Comparison of ENCODE assay signal across 18 cellular contexts in the genomic region with DNA sequence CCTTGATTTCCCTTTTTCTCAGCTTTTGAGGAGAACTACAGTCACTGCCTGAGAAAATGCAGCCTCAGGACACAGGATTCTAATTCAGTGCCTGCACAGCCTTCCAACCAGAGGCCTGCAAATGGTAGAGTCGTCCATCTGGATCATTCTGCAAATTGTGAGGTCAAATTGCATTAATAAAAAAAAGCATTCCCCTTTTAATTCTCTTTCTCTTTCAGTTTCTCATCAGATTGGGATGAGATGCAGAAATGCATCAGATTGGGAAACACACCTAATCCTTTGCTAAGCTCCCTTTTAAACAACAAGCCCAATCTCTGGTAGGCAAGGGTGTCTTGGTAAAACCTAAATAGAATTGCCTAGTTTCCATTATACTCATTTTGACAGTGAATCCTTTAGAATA.
DNase-seq lines count a peak whose midpoint lies in the region; ATAC-seq and TF ChIP-seq lines count a peak whose summit lies in the region.
"Had no signal": no experiment of that assay in that cellular context is flagged by ENCODE, and none has a peak within 500 bp of the region (broad histone marks: within the 10 kb centered on the region; RNA-seq: fewer than 3 reads in every experiment).

No MANE protein-coding gene starts in this region.

- H3K27me3 ChIP-seq in heart left ventricle = peaks cover 0 to 3% (median 0%) of the 10 kb centered on the region in 9 donors
- H3K27me3 ChIP-seq in right cardiac atrium (ENCODE audit: control insufficient read depth, insufficient read depth) = no peaks in the 10 kb centered on the region
- no peaks in the 10 kb centered on the region for H3K27me3 ChIP-seq in esophagus squamous epithelium
- H3K27me3 ChIP-seq in neural progenitor cell = no peaks in the 10 kb centered on the region
- H3K27me3 ChIP-seq in neuronal stem cell (ENCODE audit: control insufficient read depth in 3 of 3, insufficient read depth in 3 of 3, low read depth in 1 of 3, low read length in 3 of 3) = peaks cover 0 to 91% (median 0%) of the 10 kb centered on the region in 3 experiments
- H3K27me3 ChIP-seq: BLaER1 had no signal

- DNase-seq in heart left ventricle (no peak), right cardiac atrium (no peak), esophagus squamous epithelium (lab: John Stamatoyannopoulos, UW) (no peak), neural progenitor cell (ENCODE audit: low spot score) (no peak), neuronal stem cell (ENCODE audit: low spot score) (no peak), head of caudate nucleus (no peak)
- DNase-seq: 8988T; activated CD4-positive, alpha-beta T cell treated with anti-CD3 and anti-CD28 coated beads for 48 hours; activated CD8-positive, alpha-beta memory T cell treated with anti-CD3 and anti-CD28 coated beads, Interleukin-2, amount 50 U/mL, for 48 hours; activated gamma-delta T cell treated with Interleukin-2 at 50 U/mL for 16 hours; NCI-H82; stimulated activated CD4-positive, alpha-beta T cell treated with anti-CD3 and anti-CD28 coated beads, Interleukin-4, amount 100 ng/mL, for 24 hours had no signal

- no peak overlapping the region for H3K14ac ChIP-seq in neuronal stem cell (ENCODE audit: low read length)

- H3K23ac ChIP-seq in neuronal stem cell (ENCODE audit: low read depth, low read length, poor library complexity) = no peak overlapping the region

- peak overlapping the region; percentile 83 for H3K27ac Mint-ChIP-seq in neural progenitor cell

- H2AFZ ChIP-seq in neural progenitor cell (replicated peaks) (peak overlapping the region; percentile 35), neuronal stem cell (ENCODE audit: low read length) (no peak overlapping the region)

- no peak overlapping the region for H4K8ac ChIP-seq in neuronal stem cell (ENCODE audit: low read depth, low read length)

- H3K4me2 ChIP-seq in neural progenitor cell (peak overlapping the region; percentile 24), neuronal stem cell (ENCODE audit: insufficient read depth, low read length, poor library complexity, severe bottlenecking) (no peak overlapping the region)
- H3K4me2 ChIP-seq: BLaER1 had no signal

- no peaks in the 10 kb centered on the region for H3K9me3 Mint-ChIP-seq in neural progenitor cell
- H3K9me3 Mint-ChIP-seq: endodermal cell had no signal

- H4K20me1 ChIP-seq in neural progenitor cell (ENCODE audit: low read depth) = no peaks in the 10 kb centered on the region
- H4K20me1 ChIP-seq: BLaER1 had no signal

- no peak overlapping the region for H2BK5ac ChIP-seq in neuronal stem cell (ENCODE audit: low read length)

- H3K4me3 Mint-ChIP-seq in neural progenitor cell = no peak overlapping the region
- H3K4me3 Mint-ChIP-seq: endodermal cell had no signal

- peaks cover 59% of the 10 kb centered on the region for H3K4me1 Mint-ChIP-seq in neural progenitor cell

- no peak overlapping the region for H2BK120ac ChIP-seq in neuronal stem cell (ENCODE audit: low read depth, low read length)

- no peak for ATAC-seq in heart left ventricle
- ATAC-seq in right cardiac atrium = no peak
- no peak for ATAC-seq in GM18907 (IDR thresholded peaks at IDR 0.05; ENCODE audit: unreplicated experiment)
- no peak for ATAC-seq in GM21390 (IDR thresholded peaks at IDR 0.05; ENCODE audit: unreplicated experiment)
- ATAC-seq: Panc1 had no signal

- H3K36me3 ChIP-seq in heart left ventricle (no peaks in the 10 kb centered on the region), esophagus squamous epithelium (no peaks in the 10 kb centered on the region), neural progenitor cell (no peaks in the 10 kb centered on the region), neuronal stem cell (replicated peaks in 1 of 2; ENCODE audit: control insufficient read depth in 2 of 2, insufficient read depth in 2 of 2, low read length in 2 of 2) (no peaks in the 10 kb centered on the region)
- H3K36me3 ChIP-seq: BLaER1 had no signal

- H3K4me1 ChIP-seq in heart left ventricle = peaks cover 0 to 30% (median 20%) of the 10 kb centered on the region in 12 donors
- peaks cover 8% of the 10 kb centered on the region for H3K4me1 ChIP-seq in right cardiac atrium (ENCODE audit: control insufficient read depth, insufficient read depth, low read length)
- H3K4me1 ChIP-seq in esophagus squamous epithelium = peaks cover 10 to 28% (median 19%) of the 10 kb centered on the region in 3 donors
- H3K4me1 ChIP-seq in neural progenitor cell = peaks cover 56% of the 10 kb centered on the region
- peaks cover 11 to 35% of the 10 kb centered on the region in 2 donors for H3K4me1 ChIP-seq in neuronal stem cell (ENCODE audit: control insufficient read depth in 2 of 2, insufficient read depth in 1 of 2, low read depth in 1 of 2, low read length in 2 of 2)
- H3K4me1 ChIP-seq: BLaER1, foreskin keratinocyte had no signal

- H3K79me2 ChIP-seq in neural progenitor cell (ENCODE audit: low read depth) = no peaks in the 10 kb centered on the region

- H2AK5ac ChIP-seq in neuronal stem cell (ENCODE audit: low read depth, low read length) = no peak overlapping the region

- H3K27ac ChIP-seq in heart left ventricle (peak overlapping the region in 7 of 12 donors; percentile 11 to 68 (median 48)), right cardiac atrium (ENCODE audit: low read length) (no peak overlapping the region), esophagus squamous epithelium (peak overlapping the region in 3 of 4 donors; percentile 43 to 68 (median 56)), neural progenitor cell (peak overlapping the region; percentile 69), neuronal stem cell (replicated peaks; ENCODE audit: low read length) (no peak overlapping the region)
- H3K27ac ChIP-seq: BLaER1, foreskin keratinocyte had no signal

- H3K79me1 ChIP-seq in neuronal stem cell (ENCODE audit: low read depth, low read length) = no peaks in the 10 kb centered on the region

- TF ChIP-seq CTCF in heart left ventricle (IDR thresholded peaks at IDR 0.05) = no peak
- no peak for TF ChIP-seq CTCF in esophagus squamous epithelium (IDR thresholded peaks at IDR 0.05)
- TF ChIP-seq CTCF in neural progenitor cell (IDR thresholded peaks at IDR 0.05) = no peak

- no peak overlapping the region for H2BK15ac ChIP-seq in neuronal stem cell (ENCODE audit: low read length)

- TF ChIP-seq POLR2A in heart left ventricle (IDR thresholded peaks at IDR 0.05) (no peak), esophagus squamous epithelium (IDR thresholded peaks at IDR 0.05) (no peak)

- H3K9me3 ChIP-seq in heart left ventricle (no peaks in the 10 kb centered on the region), right cardiac atrium (ENCODE audit: control insufficient read depth, low read length) (no peaks in the 10 kb centered on the region), esophagus squamous epithelium (no peaks in the 10 kb centered on the region), neural progenitor cell (ENCODE audit: low read depth) (no peaks in the 10 kb centered on the region), neuronal stem cell (replicated peaks in 1 of 2; ENCODE audit: control insufficient read depth in 2 of 2, insufficient read depth in 1 of 2, low read depth in 1 of 2, low read length in 2 of 2) (peaks cover 0 to 5% of the 10 kb centered on the region in 2 donors)
- H3K9me3 ChIP-seq: BLaER1 had no signal

- H4K91ac ChIP-seq in neuronal stem cell (ENCODE audit: low read depth, low read length, poor library complexity) = no peak overlapping the region

- no peak overlapping the region for H3K18ac ChIP-seq in neuronal stem cell (ENCODE audit: low read length)

- H3K36me3 Mint-ChIP-seq in neural progenitor cell = no peaks in the 10 kb centered on the region

- intact Hi-C loops in heart left ventricle (cut with DNase I) = no loop called here
- intact Hi-C loops in right cardiac atrium (cut with DNase I) = no loop called here
- intact Hi-C loops in esophagus squamous epithelium (cut with DNase I) = no loop called here
- intact Hi-C loops in head of caudate nucleus (cut with DNase I) = no loop called here

- H3K4ac ChIP-seq in neuronal stem cell (ENCODE audit: low read length) = no peak overlapping the region

- 13 to 43% (median 35%) methylated on average over 1 of the region's 1 CpG for WGBS in heart left ventricle, 4 donors
- WGBS in right cardiac atrium = 11% methylated on average over 1 of the region's 1 CpG
- 8 to 9% methylated on average over 1 of the region's 1 CpG for WGBS in esophagus squamous epithelium, 2 donors
- no CpG with 5 or more reads among the region's 1 CpG for WGBS in neuronal stem cell (ENCODE audit: extremely low coverage in 2 of 2, insufficient read length in 2 of 2, insufficient replicate concordance in 1 of 2), 2 donors

- H3K9ac ChIP-seq in neural progenitor cell (no peak overlapping the region), neuronal stem cell (ENCODE audit: low read depth, low read length, poor library complexity) (no peak overlapping the region)
- H3K9ac ChIP-seq: BLaER1 had no signal

- peaks cover 82% of the 10 kb centered on the region for H3K27me3 Mint-ChIP-seq in neural progenitor cell (ENCODE audit: insufficient read depth, low read depth)

- H3K4me3 ChIP-seq in heart left ventricle = no peak overlapping the region
- no peak overlapping the region for H3K4me3 ChIP-seq in right cardiac atrium (ENCODE audit: low read length)
- H3K4me3 ChIP-seq in esophagus squamous epithelium = no peak overlapping the region
- no peak overlapping the region for H3K4me3 ChIP-seq in neural progenitor cell
- H3K4me3 ChIP-seq in neuronal stem cell (ENCODE audit: low read length in 2 of 2) = no peak overlapping the region
- H3K4me3 ChIP-seq: BLaER1 had no signal

- H3F3A ChIP-seq in neural progenitor cell (ENCODE audit: low read depth) = peaks cover 37% of the 10 kb centered on the region

- H2BK12ac ChIP-seq in neuronal stem cell (ENCODE audit: low read length) = no peak overlapping the region

Comparison
In these comparisons a context has a peak if more than half of its experiments do, and no peak if none do; other contexts are left out.
1. H3K27ac ChIP-seq: peak in heart left ventricle (7 of 12), esophagus squamous epithelium (3 of 4) and neural progenitor cell (single experiment); none in right cardiac atrium (single experiment) and neuronal stem cell (single experiment).